ENCODE assay signal across 34 cellular contexts in genomic region chr14:72982146-72982708, GRCh38.
"Had no signal": no experiment of that assay in that cellular context is flagged by ENCODE, and none has a peak within 500 bp of the region (broad histone marks: within the 10 kb centered on the region; RNA-seq: fewer than 3 reads in every experiment).

No MANE protein-coding gene starts in this region.

- H3K4me3 Mint-ChIP-seq: activated B cell treated with CpG ODN at 0.5 μM for 24 hours; activated CD4-positive, alpha-beta memory T cell treated with anti-CD3 and anti-CD28 coated beads for 36 hours; activated naive CD4-positive, alpha-beta T cell treated with anti-CD3 and anti-CD28 coated beads for 36 hours; activated T-cell treated with anti-CD3 and anti-CD28 coated beads, Interleukin-2, amount 50 U/mL, for 4 hours; activated T-helper 1 cell treated with anti-CD3 and anti-CD28 coated beads, Interleukin-12 subunit alpha, Interleukin-12 subunit beta, Interleukin-2, Interleukin-4 antibody, amounts not matched to agents 30 ng/mL and 10 ng/mL and 1 ng/mL, durations not matched to agents 14 hours and 24 hours and 36 hours; brain; T-helper 2 cell treated with Interferon-gamma antibody and Interleukin-4, amounts not matched to agents 5 μg/mL and 100 μg/mL, for 36 hours had no signal

- ATAC-seq: activated naive CD4-positive, alpha-beta T cell treated with anti-CD3 and anti-CD28 coated beads, Interleukin-2, amount 50 U/mL, for 72 hours; activated T-cell treated with anti-CD3 and anti-CD28 coated beads, Interleukin-2, amount 50 U/mL, for 4 hours; PC-3; Right ventricle myocardium inferior; SK-N-SH treated with all-trans-retinoic acid at 6 μM for 48 hours had no signal

- H3K27me3 ChIP-seq: adrenal gland, Peyer's patch had no signal

- DNase-seq: activated B cell treated with CpG ODN at 0.5 μM for 24 hours; activated CD4-positive, alpha-beta memory T cell treated with anti-CD3 and anti-CD28 coated beads for 36 hours; activated CD4-positive, alpha-beta T cell treated with anti-CD3 and anti-CD28 coated beads for 4 hours; activated CD4-positive, alpha-beta T cell treated with anti-CD3 and anti-CD28 coated beads, Interleukin-2, amount 50 U/mL, for 1 hour; activated CD4-positive, CD25-positive, alpha-beta regulatory T cell treated with anti-CD3 and anti-CD28 coated beads, Interleukin-2, amount 50 U/mL, for 72 hours; activated CD8-positive, alpha-beta memory T cell treated with anti-CD3 and anti-CD28 coated beads, Interleukin-2, amount 50 U/mL, for 4 hours; activated gamma-delta T cell treated with Interleukin-2 at 50 U/mL for 16 hours; activated naive CD4-positive, alpha-beta T cell treated with anti-CD3 and anti-CD28 coated beads for 36 hours; activated T-cell treated with anti-CD3 and anti-CD28 coated beads for 4 hours; activated T-cell treated with anti-CD3 and anti-CD28 coated beads, Interleukin-2, amount 50 U/mL, for 4 hours; adrenal gland; central memory CD4-positive, alpha-beta T cell; NCI-H1092 treated with DMSO at 0.1 percent for 48 hours; NCI-H1417; NCI-H146; NCI-H187; NCI-H2029 treated with DMSO at 0.1 percent for 48 hours; NCI-H2107; NCI-H2171; NCI-H510A; NCI-H526; NCI-H748 treated with DMSO at 0.1 percent for 48 hours; NK-92 treated with Interleukin-12 subunit alpha and Interleukin-12 subunit beta, amount 100 ng/mL, for 24 hours; PC-3; Peyer's patch; SIG-M5; SW 1271; T-helper 1 cell had no signal

- H3K27ac Mint-ChIP-seq: activated B cell treated with CpG ODN at 0.5 μM for 24 hours; activated CD4-positive, alpha-beta memory T cell treated with anti-CD3 and anti-CD28 coated beads for 36 hours; activated naive CD4-positive, alpha-beta T cell treated with anti-CD3 and anti-CD28 coated beads for 36 hours; activated naive CD4-positive, alpha-beta T cell treated with anti-CD3 and anti-CD28 coated beads, Interleukin-2, amount 50 U/mL, for 72 hours; activated T-helper 1 cell treated with anti-CD3 and anti-CD28 coated beads, Interleukin-12 subunit alpha, Interleukin-12 subunit beta, Interleukin-2, Interleukin-4 antibody, amounts not matched to agents 30 ng/mL and 10 ng/mL and 1 ng/mL, durations not matched to agents 14 hours and 24 hours and 36 hours; brain; T-helper 2 cell treated with Interferon-gamma antibody and Interleukin-4, amounts not matched to agents 5 μg/mL and 100 μg/mL, for 36 hours had no signal

- H3K4me3 ChIP-seq: adrenal gland, Peyer's patch had no signal

- H3K27me3 Mint-ChIP-seq: activated B cell treated with CpG ODN at 0.5 μM for 24 hours; activated CD4-positive, alpha-beta memory T cell treated with anti-CD3 and anti-CD28 coated beads for 36 hours; brain had no signal

- H3K4me1 Mint-ChIP-seq: activated B cell treated with CpG ODN at 0.5 μM for 24 hours had no signal

- H3K9me3 ChIP-seq: adrenal gland, Peyer's patch had no signal

- H3K9me3 Mint-ChIP-seq: activated B cell treated with CpG ODN at 0.5 μM for 24 hours; activated naive CD4-positive, alpha-beta T cell treated with anti-CD3 and anti-CD28 coated beads for 36 hours; activated naive CD4-positive, alpha-beta T cell treated with anti-CD3 and anti-CD28 coated beads, Interleukin-2, amount 50 U/mL, for 72 hours; activated T-helper 1 cell treated with anti-CD3 and anti-CD28 coated beads, Interleukin-12 subunit alpha, Interleukin-12 subunit beta, Interleukin-2, Interleukin-4 antibody, amounts not matched to agents 30 ng/mL and 10 ng/mL and 1 ng/mL, durations not matched to agents 14 hours and 24 hours and 36 hours; T-helper 2 cell treated with Interferon-gamma antibody and Interleukin-4, amounts not matched to agents 5 μg/mL and 100 μg/mL, for 36 hours had no signal
